10 cellular contexts compared by ENCODE assay signal in genomic region chr2:222722327-222722946, GRCh38. TPM values are rescaled to one million over a fixed set of nuclear protein-coding genes. Genes with fewer than 3 reads are reported as not detected.
A peak's percentile ranks its signal among the peaks of the same experiment; 100 is the strongest.
DNase-seq lines count a peak whose midpoint lies in the region; ATAC-seq lines count a peak whose summit lies in the region.
"Had no signal": no experiment of that assay in that cellular context is flagged by ENCODE, and none has a peak within 500 bp of the region (broad histone marks: within the 10 kb centered on the region; RNA-seq: fewer than 3 reads in every experiment).

No MANE protein-coding gene starts in this region.

- ATAC-seq in GM18868 (IDR thresholded peaks at IDR 0.05; ENCODE audit: unreplicated experiment) (peak; percentile 99), HG02588 (IDR thresholded peaks at IDR 0.05; ENCODE audit: unreplicated experiment) (peak; percentile 94)

- no peak overlapping the region for H3K4me3 Mint-ChIP-seq in CD8-positive, alpha-beta memory T cell
- H3K4me3 Mint-ChIP-seq: activated naive CD4-positive, alpha-beta T cell treated with anti-CD3 and anti-CD28 coated beads, Interleukin-2, amount 50 U/mL, for 24 hours had no signal

- no peaks in the 10 kb centered on the region for H3K36me3 ChIP-seq in CD8-positive, alpha-beta memory T cell (ENCODE audit: insufficient read depth, low read length)

- no peaks in the 10 kb centered on the region for H3K36me3 Mint-ChIP-seq in CD8-positive, alpha-beta memory T cell
- H3K36me3 Mint-ChIP-seq: activated naive CD4-positive, alpha-beta T cell treated with anti-CD3 and anti-CD28 coated beads, Interleukin-2, amount 50 U/mL, for 24 hours had no signal

- no peaks in the 10 kb centered on the region for H3K27me3 ChIP-seq in CD8-positive, alpha-beta memory T cell (ENCODE audit: insufficient read depth, low read length, poor library complexity, severe bottlenecking)

- H3K27ac Mint-ChIP-seq in CD8-positive, alpha-beta memory T cell = no peak overlapping the region
- H3K27ac Mint-ChIP-seq: activated naive CD4-positive, alpha-beta T cell treated with anti-CD3 and anti-CD28 coated beads, Interleukin-2, amount 50 U/mL, for 24 hours had no signal

- CTCF ChIA-PET in CD8-positive, alpha-beta memory T cell (lab: Charles Lee) = interaction anchor here (2.8 kb wide), 1 partner anchor 9 kb away, joined by 10 read pairs; no protein-coding TSS in a partner anchor

- H3K4me1 ChIP-seq in CD8-positive, alpha-beta memory T cell (ENCODE audit: insufficient read depth, low read length) = no peaks in the 10 kb centered on the region

- DNase-seq in M059J (ENCODE audit: low read depth) = peak; percentile 59
- peak; percentile 57 for DNase-seq in myocyte (ENCODE audit: low read depth)
- no peak for DNase-seq in CD8-positive, alpha-beta memory T cell
- no peak for DNase-seq in DMS79 (lab: John Stamatoyannopoulos, UW)
- no peak for DNase-seq in activated CD4-positive, alpha-beta T cell treated with anti-CD3 and anti-CD28 coated beads for 4 hours
- DNase-seq in anterior cingulate cortex (lab: John Stamatoyannopoulos, UW) = no peak

- no peaks in the 10 kb centered on the region for H3K9me3 ChIP-seq in CD8-positive, alpha-beta memory T cell (ENCODE audit: low read length)

- H3K4me1 Mint-ChIP-seq in CD8-positive, alpha-beta memory T cell = no peaks in the 10 kb centered on the region
- H3K4me1 Mint-ChIP-seq: activated naive CD4-positive, alpha-beta T cell treated with anti-CD3 and anti-CD28 coated beads, Interleukin-2, amount 50 U/mL, for 24 hours had no signal

- POLR2A ChIA-PET in CD8-positive, alpha-beta memory T cell (lab: Charles Lee) = interaction anchor here (0.6 kb wide), 1 partner anchor 19 kb away, joined by 3 read pairs; no protein-coding TSS in a partner anchor

- peaks cover 0 to 2% (median 0%) of the 10 kb centered on the region in 5 donors for H3K9me3 Mint-ChIP-seq in CD8-positive, alpha-beta memory T cell
- H3K9me3 Mint-ChIP-seq: activated naive CD4-positive, alpha-beta T cell treated with anti-CD3 and anti-CD28 coated beads, Interleukin-2, amount 50 U/mL, for 24 hours had no signal

- H3K4me3 ChIP-seq in CD8-positive, alpha-beta memory T cell (ENCODE audit: low read length) = no peak overlapping the region
- H3K4me3 ChIP-seq: lung had no signal

- H3K27me3 Mint-ChIP-seq in CD8-positive, alpha-beta memory T cell = peaks cover 0 to 9% of the 10 kb centered on the region in 2 donors

- no peak overlapping the region for H3K27ac ChIP-seq in CD8-positive, alpha-beta memory T cell (ENCODE audit: low read depth, low read length)

RNA-seq across cellular contexts. Expression of gene MOGAT1, which starts 51.0 kb away (rescaled TPM):
- not detected in 2 replicates for total RNA-seq in M059J (2014; rRNA removed; shearing (Covaris generic))
- not detected in 2 replicates for total RNA-seq in myocyte
- polyA plus RNA-seq in myocyte (2012) = not detected
- total RNA-seq in CD8-positive, alpha-beta memory T cell = not detected
- not detected for polyA plus RNA-seq in CD8-positive, alpha-beta memory T cell

Comparison
In these comparisons a context has a peak if more than half of its experiments do, and no peak if none do; other contexts are left out.
1. DNase-seq: peak in M059J (single experiment) and myocyte (single experiment); none in CD8-positive, alpha-beta memory T cell (0 of 5), DMS79 (single experiment), activated CD4-positive, alpha-beta T cell treated with anti-CD3 and anti-CD28 coated beads for 4 hours (0 of 2) and anterior cingulate cortex (0 of 58).